ENCODE assay signal across 8 cellular contexts in genomic region chr1:50704126-50704525, GRCh38.
DNase-seq lines count a peak whose midpoint lies in the region; ATAC-seq, FAIRE-seq and TF ChIP-seq lines count a peak whose summit lies in the region.

No MANE protein-coding gene starts in this region.

- peak; percentile 49 for ATAC-seq in T-helper 17 cell
- no peak for ATAC-seq in gastroesophageal sphincter

- H3K27ac Mint-ChIP-seq in T-helper 17 cell: no peak overlapping the region

- DNase-seq in AG10803 (ENCODE audit: low read depth) (peak; percentile 40), GM12891 (ENCODE audit: insufficient read length, low spot score) (peak; percentile 8), NCI-H1105 treated with DMSO at 0.1 percent for 48 hours (lab: John Stamatoyannopoulos, UW) (peak; percentile 64), T-helper 17 cell (no peak), smooth muscle cell (lab: John Stamatoyannopoulos, UW; ENCODE audit: unreplicated experiment) (no peak), NK-92 (lab: John Stamatoyannopoulos, UW; ENCODE audit: unreplicated experiment) (no peak)
- DNase-seq in stimulated activated CD4-positive, alpha-beta T cell treated with anti-CD3 and anti-CD28 coated beads, Interleukin-15, amount 100 ng/mL, for 24 hours: no peak

- no peaks in the 10 kb centered on the region for H3K9me3 ChIP-seq in T-helper 17 cell (ENCODE audit: control insufficient read depth, low read length, poor library complexity, severe bottlenecking)
- H3K9me3 ChIP-seq in gastroesophageal sphincter: no peaks in the 10 kb centered on the region
- H3K9me3 ChIP-seq in smooth muscle cell (replicated peaks; ENCODE audit: low read depth): no peaks in the 10 kb centered on the region

- H3K27me3 Mint-ChIP-seq in T-helper 17 cell: no peaks in the 10 kb centered on the region

- no peak for FAIRE-seq in GM12891 (lab: Jason Lieb, UNC)

- 14 to 22% methylated on average over 1 of the region's 1 CpG for WGBS in gastroesophageal sphincter (ENCODE audit: low coverage in 1 of 2), 2 donors
- WGBS in smooth muscle cell (ENCODE audit: low lambda C conversion rate): 55% methylated on average over 1 of the region's 1 CpG

- no peaks in the 10 kb centered on the region for H3F3A ChIP-seq in smooth muscle cell (ENCODE audit: low read depth)

- TF ChIP-seq POLR2A in GM12891 (IDR thresholded peaks at IDR 0.05; ENCODE audit: low read depth, low read length) (no peak), gastroesophageal sphincter (IDR thresholded peaks at IDR 0.05) (no peak)

- peaks cover 2% of the 10 kb centered on the region for H3K36me3 Mint-ChIP-seq in T-helper 17 cell (ENCODE audit: low read depth)

- TF ChIP-seq EP300 in gastroesophageal sphincter (IDR thresholded peaks at IDR 0.05): no peak

- H3K79me2 ChIP-seq in smooth muscle cell (ENCODE audit: low read depth): no peaks in the 10 kb centered on the region

- TF ChIP-seq CTCF in AG10803 (conservative IDR thresholded peaks at IDR 0.05; ENCODE audit: low read length) (peak; percentile 94), gastroesophageal sphincter (IDR thresholded peaks at IDR 0.05) (peak; percentile 46 to 75 (median 67)), smooth muscle cell (IDR thresholded peaks at IDR 0.05; ENCODE audit: borderline replicate concordance, insufficient read depth, poor library complexity, severe bottlenecking) (peak; percentile 79)

- H3K4me3 ChIP-seq in AG10803 (ENCODE audit: low read length) (no peak overlapping the region), gastroesophageal sphincter (no peak overlapping the region), smooth muscle cell (no peak overlapping the region)

- H3K27me3 ChIP-seq in gastroesophageal sphincter: no peaks in the 10 kb centered on the region
- H3K27me3 ChIP-seq in smooth muscle cell (ENCODE audit: low read depth): no peaks in the 10 kb centered on the region

- peaks cover 8% of the 10 kb centered on the region for H4K20me1 ChIP-seq in smooth muscle cell (ENCODE audit: low read depth)

- H3K27ac ChIP-seq in gastroesophageal sphincter (no peak overlapping the region), smooth muscle cell (ENCODE audit: low read depth) (no peak overlapping the region)

- no peak overlapping the region for H2AFZ ChIP-seq in smooth muscle cell (ENCODE audit: low read depth)

- no peak overlapping the region for H3K9ac ChIP-seq in smooth muscle cell (ENCODE audit: low read depth)

- peaks cover 9% of the 10 kb centered on the region for H3K4me1 Mint-ChIP-seq in T-helper 17 cell

- H3K4me3 Mint-ChIP-seq in T-helper 17 cell: no peak overlapping the region

- H3K4me1 ChIP-seq in gastroesophageal sphincter (peaks cover 0 to 18% (median 3%) of the 10 kb centered on the region in 3 donors), smooth muscle cell (ENCODE audit: low read depth) (peaks cover 37% of the 10 kb centered on the region)

- H3K36me3 ChIP-seq in gastroesophageal sphincter (no peaks in the 10 kb centered on the region), smooth muscle cell (ENCODE audit: low read depth) (no peaks in the 10 kb centered on the region)

- no peak overlapping the region for H3K4me2 ChIP-seq in smooth muscle cell

TF ChIP-seq in GM12891, 5 proteins besides CTCF, POLR2A, EP300 and RAD21:
- TF ChIP-seq SPI1 (IDR thresholded peaks at IDR 0.05; ENCODE audit: low read depth, low read length) (no peak), POU2F2 (IDR thresholded peaks at IDR 0.05; ENCODE audit: low read depth, low read length) (no peak), PAX5 (IDR thresholded peaks at IDR 0.05; ENCODE audit: insufficient read depth, low read length, severe bottlenecking) (no peak), TAF1 (IDR thresholded peaks at IDR 0.05; ENCODE audit: low read depth, low read length) (no peak), POLR2AphosphoS5 (IDR thresholded peaks at IDR 0.05; ENCODE audit: low read depth, low read length) (no peak)

Comparison
In these comparisons a context has a peak if more than half of its experiments do, and no peak if none do; other contexts are left out.
1. DNase-seq: peak in AG10803 (single experiment), GM12891 (single experiment) and NCI-H1105 treated with DMSO at 0.1 percent for 48 hours (single experiment); none in T-helper 17 cell (0 of 3), smooth muscle cell (single experiment), stimulated activated CD4-positive, alpha-beta T cell treated with anti-CD3 and anti-CD28 coated beads, Interleukin-15, amount 100 ng/mL, for 24 hours (single experiment) and NK-92 (single experiment).
2. Peak in every context shown above with its lines, with median percentiles within 50 percentile points of each other: CTCF ChIP-seq.